10 cellular contexts compared by ENCODE assay signal in the genomic region with DNA sequence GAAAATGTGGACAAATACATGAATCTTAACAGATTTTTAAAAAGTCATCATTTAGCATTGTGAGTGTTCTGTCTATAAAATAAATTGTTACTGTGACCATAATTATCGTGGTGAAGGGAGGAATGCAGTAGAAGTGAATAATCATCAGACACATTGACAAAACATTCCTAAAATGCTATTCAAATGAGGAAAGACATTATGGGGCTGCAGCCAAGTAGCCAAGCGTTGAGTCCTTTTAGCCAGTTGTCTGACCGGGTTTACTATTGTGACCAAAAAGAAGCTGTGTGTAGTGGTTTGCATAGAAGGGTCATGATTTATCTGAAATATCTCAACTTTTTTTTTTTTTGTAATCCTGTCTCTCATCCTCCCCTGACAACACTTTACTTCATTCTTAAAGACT. TPM values are rescaled to one million over a fixed set of nuclear protein-coding genes. Genes with fewer than 3 reads are reported as not detected.
DNase-seq lines count a peak whose midpoint lies in the region; ATAC-seq and TF ChIP-seq lines count a peak whose summit lies in the region.
"Had no signal": no experiment of that assay in that cellular context is flagged by ENCODE, and none has a peak within 500 bp of the region (broad histone marks: within the 10 kb centered on the region; RNA-seq: fewer than 3 reads in every experiment).

No MANE protein-coding gene starts in this region.

- TF ChIP-seq CTCF in SK-N-SH (IDR thresholded peaks at IDR 0.05) (no peak), foreskin keratinocyte (conservative IDR thresholded peaks at IDR 0.05) (no peak), osteocyte (IDR thresholded peaks at IDR 0.05) (no peak), GM20000 (IDR thresholded peaks at IDR 0.05; ENCODE audit: extremely low read depth, missing control alignments) (no peak)

- WGBS in SK-N-SH (ENCODE audit: low lambda C conversion rate), result 5% methylated on average over 3 of the region's 3 CpGs

- H3K27ac ChIP-seq in SK-N-SH (ENCODE audit: low read depth in 2 of 2, low read length in 1 of 2) (peak overlapping the region; percentile 17 to 75; a peak in 3 of 4 replicates), foreskin keratinocyte (no peak overlapping the region)

- H3K9me3 Mint-ChIP-seq in osteocyte (ENCODE audit: unreplicated experiment), result peaks cover 5% of the 10 kb centered on the region

- H3K9me2 ChIP-seq in SK-N-SH, result no peaks in the 10 kb centered on the region

- H3K27me3 Mint-ChIP-seq in osteocyte (ENCODE audit: unreplicated experiment), result no peaks in the 10 kb centered on the region

- 0 out of 4 replicates have a peak, but pooled peaks of 1 of the 2 experiments have one; percentile 49 for TF ChIP-seq EP300 in SK-N-SH (IDR thresholded peaks at IDR 0.05; ENCODE audit: borderline replicate concordance in 1 of 2, low read depth in 1 of 2, low read length in 1 of 2)

- no peak overlapping the region for H2AFZ ChIP-seq in SK-N-SH (ENCODE audit: low read depth)

- H3K4me1 Mint-ChIP-seq in osteocyte (ENCODE audit: unreplicated experiment), result peaks cover 27% of the 10 kb centered on the region

- peaks cover 0 to 20% of the 10 kb centered on the region in 2 experiments; a peak in 1 of 4 replicates for H3K4me1 ChIP-seq in SK-N-SH (ENCODE audit: control insufficient read depth in 1 of 2, insufficient read depth in 2 of 2, low read depth in 1 of 2, low read length in 1 of 2)
- peaks cover 11% of the 10 kb centered on the region for H3K4me1 ChIP-seq in foreskin keratinocyte

- POLR2A ChIA-PET in SK-N-SH (lab: Yijun Ruan, JAX), result no interaction called here

- H3K9ac ChIP-seq in SK-N-SH, result peak overlapping the region; percentile 42; the same call in 1 of the 2 replicates

- H3K9me3 ChIP-seq in SK-N-SH, result no peaks in the 10 kb centered on the region

- peak overlapping the region; percentile 15 for H3K4me3 Mint-ChIP-seq in osteocyte (ENCODE audit: unreplicated experiment)

- peak overlapping the region; percentile 61 for H3K4me2 ChIP-seq in SK-N-SH

- no peaks in the 10 kb centered on the region for H3K36me3 ChIP-seq in SK-N-SH (replicated peaks in 1 of 2; ENCODE audit: control insufficient read depth in 1 of 2, insufficient read depth in 2 of 2, low read length in 1 of 2)

- peak overlapping the region; percentile 4 to 30; a peak in 3 of 4 replicates for H3K4me3 ChIP-seq in SK-N-SH (ENCODE audit: low read depth in 2 of 2, low read length in 1 of 2)
- H3K4me3 ChIP-seq: K562 had no signal

- peaks cover 97% of the 10 kb centered on the region for H3K79me2 ChIP-seq in SK-N-SH (ENCODE audit: insufficient read depth)

- H3F3A ChIP-seq in SK-N-SH (replicated peaks; ENCODE audit: insufficient read depth), result peaks cover 25% of the 10 kb centered on the region

- TF ChIP-seq RAD21 in SK-N-SH (IDR thresholded peaks at IDR 0.05; ENCODE audit: low read length), result no peak

- peak overlapping the region; percentile 92 for H3K27ac Mint-ChIP-seq in osteocyte (ENCODE audit: unreplicated experiment)

- peak; percentile 83 for ATAC-seq in foreskin keratinocyte
- no peak for ATAC-seq in HG02884 (IDR thresholded peaks at IDR 0.05; ENCODE audit: unreplicated experiment)
- ATAC-seq: K562 had no signal

- DNase-seq in EL, result peak; percentile 96
- no peak for DNase-seq in SK-N-SH
- peak in 1 of 2 donors; percentile 79 for DNase-seq in foreskin keratinocyte
- no peak for DNase-seq in osteocyte (ENCODE audit: extremely low spot score, unreplicated experiment)
- no peak for DNase-seq in activated T-cell treated with anti-CD3 and anti-CD28 coated beads, Interleukin-2, amount 50 U/mL, for 48 hours
- no peak for DNase-seq in GM20000 (ENCODE audit: low spot score)
- no peak for DNase-seq in NCI-H1436 (lab: John Stamatoyannopoulos, UW)
- DNase-seq: activated effector memory CD4-positive, alpha-beta T cell treated with anti-CD3 and anti-CD28 coated beads, Interleukin-2, amount 50 U/mL, for 16 hours had no signal

- H3K36me3 Mint-ChIP-seq in osteocyte (ENCODE audit: unreplicated experiment), result no peaks in the 10 kb centered on the region

- H4K20me1 ChIP-seq in SK-N-SH (ENCODE audit: insufficient read depth), result peaks cover 21% of the 10 kb centered on the region

- CTCF ChIA-PET in SK-N-SH (lab: Yijun Ruan, JAX), result no interaction called here

- H3K27me3 ChIP-seq in SK-N-SH (ENCODE audit: insufficient read depth) (no peaks in the 10 kb centered on the region), foreskin keratinocyte (no peaks in the 10 kb centered on the region)

TF ChIP-seq in SK-N-SH, 30 proteins besides CTCF, POLR2A, EP300 and RAD21 (continues in another document):
- peak; percentile 60 for TF ChIP-seq JUND (IDR thresholded peaks at IDR 0.05)
- TF ChIP-seq SIN3A (IDR thresholded peaks at IDR 0.05; ENCODE audit: borderline replicate concordance, low read depth, low read length), result no peak
- no peak for TF ChIP-seq ELF1 (IDR thresholded peaks at IDR 0.05)
- TF ChIP-seq, protein P1, sequence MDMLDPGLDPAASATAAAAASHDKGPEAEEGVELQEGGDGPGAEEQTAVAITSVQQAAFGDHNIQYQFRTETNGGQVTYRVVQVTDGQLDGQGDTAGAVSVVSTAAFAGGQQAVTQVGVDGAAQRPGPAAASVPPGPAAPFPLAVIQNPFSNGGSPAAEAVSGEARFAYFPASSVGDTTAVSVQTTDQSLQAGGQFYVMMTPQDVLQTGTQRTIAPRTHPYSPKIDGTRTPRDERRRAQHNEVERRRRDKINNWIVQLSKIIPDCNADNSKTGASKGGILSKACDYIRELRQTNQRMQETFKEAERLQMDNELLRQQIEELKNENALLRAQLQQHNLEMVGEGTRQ (IDR thresholded peaks at IDR 0.05; ENCODE audit: borderline replicate concordance, low read depth, low read length), result no peak
- TF ChIP-seq RXRA (IDR thresholded peaks at IDR 0.05; ENCODE audit: borderline replicate concordance, low read depth), result no peak
- no peak for TF ChIP-seq FOXM1 (IDR thresholded peaks at IDR 0.05; ENCODE audit: low read depth)
- TF ChIP-seq, protein P2, sequence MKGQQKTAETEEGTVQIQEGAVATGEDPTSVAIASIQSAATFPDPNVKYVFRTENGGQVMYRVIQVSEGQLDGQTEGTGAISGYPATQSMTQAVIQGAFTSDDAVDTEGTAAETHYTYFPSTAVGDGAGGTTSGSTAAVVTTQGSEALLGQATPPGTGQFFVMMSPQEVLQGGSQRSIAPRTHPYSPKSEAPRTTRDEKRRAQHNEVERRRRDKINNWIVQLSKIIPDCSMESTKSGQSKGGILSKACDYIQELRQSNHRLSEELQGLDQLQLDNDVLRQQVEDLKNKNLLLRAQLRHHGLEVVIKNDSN (IDR thresholded peaks at IDR 0.05; ENCODE audit: borderline replicate concordance, low read depth), result no peak
- TF ChIP-seq, protein P3, sequence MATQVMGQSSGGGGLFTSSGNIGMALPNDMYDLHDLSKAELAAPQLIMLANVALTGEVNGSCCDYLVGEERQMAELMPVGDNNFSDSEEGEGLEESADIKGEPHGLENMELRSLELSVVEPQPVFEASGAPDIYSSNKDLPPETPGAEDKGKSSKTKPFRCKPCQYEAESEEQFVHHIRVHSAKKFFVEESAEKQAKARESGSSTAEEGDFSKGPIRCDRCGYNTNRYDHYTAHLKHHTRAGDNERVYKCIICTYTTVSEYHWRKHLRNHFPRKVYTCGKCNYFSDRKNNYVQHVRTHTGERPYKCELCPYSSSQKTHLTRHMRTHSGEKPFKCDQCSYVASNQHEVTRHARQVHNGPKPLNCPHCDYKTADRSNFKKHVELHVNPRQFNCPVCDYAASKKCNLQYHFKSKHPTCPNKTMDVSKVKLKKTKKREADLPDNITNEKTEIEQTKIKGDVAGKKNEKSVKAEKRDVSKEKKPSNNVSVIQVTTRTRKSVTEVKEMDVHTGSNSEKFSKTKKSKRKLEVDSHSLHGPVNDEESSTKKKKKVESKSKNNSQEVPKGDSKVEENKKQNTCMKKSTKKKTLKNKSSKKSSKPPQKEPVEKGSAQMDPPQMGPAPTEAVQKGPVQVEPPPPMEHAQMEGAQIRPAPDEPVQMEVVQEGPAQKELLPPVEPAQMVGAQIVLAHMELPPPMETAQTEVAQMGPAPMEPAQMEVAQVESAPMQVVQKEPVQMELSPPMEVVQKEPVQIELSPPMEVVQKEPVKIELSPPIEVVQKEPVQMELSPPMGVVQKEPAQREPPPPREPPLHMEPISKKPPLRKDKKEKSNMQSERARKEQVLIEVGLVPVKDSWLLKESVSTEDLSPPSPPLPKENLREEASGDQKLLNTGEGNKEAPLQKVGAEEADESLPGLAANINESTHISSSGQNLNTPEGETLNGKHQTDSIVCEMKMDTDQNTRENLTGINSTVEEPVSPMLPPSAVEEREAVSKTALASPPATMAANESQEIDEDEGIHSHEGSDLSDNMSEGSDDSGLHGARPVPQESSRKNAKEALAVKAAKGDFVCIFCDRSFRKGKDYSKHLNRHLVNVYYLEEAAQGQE (IDR thresholded peaks at IDR 0.05; ENCODE audit: low read depth, low read length), result no peak
- no peak for TF ChIP-seq RCOR1 (IDR thresholded peaks at IDR 0.05; ENCODE audit: low read length)
- no peak for TF ChIP-seq POLR2AphosphoS5 (IDR thresholded peaks at IDR 0.05; ENCODE audit: low read depth, low read length)
- TF ChIP-seq TCF12 (IDR thresholded peaks at IDR 0.05), result peak; percentile 65
- TF ChIP-seq RFX5 (IDR thresholded peaks at IDR 0.05; ENCODE audit: low read length), result no peak
- no peak for TF ChIP-seq FOXJ3 (CRISPR knock-in tag; IDR thresholded peaks at IDR 0.05)
- TF ChIP-seq NFIC (IDR thresholded peaks at IDR 0.05; ENCODE audit: borderline replicate concordance), result peak; percentile 58; the same call in 1 of the 2 replicates
- TF ChIP-seq, protein P4, sequence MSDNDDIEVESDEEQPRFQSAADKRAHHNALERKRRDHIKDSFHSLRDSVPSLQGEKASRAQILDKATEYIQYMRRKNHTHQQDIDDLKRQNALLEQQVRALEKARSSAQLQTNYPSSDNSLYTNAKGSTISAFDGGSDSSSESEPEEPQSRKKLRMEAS (IDR thresholded peaks at IDR 0.05; ENCODE audit: low read depth), result 0 out of 2 replicates have a peak, but pooled peaks have one; percentile 16
- peak; percentile 36; the same call in 1 of the 2 replicates for TF ChIP-seq FOSL2 (IDR thresholded peaks at IDR 0.05; ENCODE audit: borderline replicate concordance, low read depth)

RNA-seq across cellular contexts. Expression of a gene that starts 19.5 kb away (rescaled TPM):
- polyA plus RNA-seq in SK-N-SH (2012; rRNA removed) (18.4 and 19.0 TPM in 2 replicates), foreskin keratinocyte (2.9 and 3.7 TPM in 2 replicates)
- 18.1 and 19.6 TPM in 2 replicates for polyA plus RNA-seq in SK-N-SH (2012; cell fraction: cytosol; rRNA removed)
- 33.7 TPM in 2 replicates for polyA plus RNA-seq in SK-N-SH (2012; cell fraction: nucleus; rRNA removed)
- total RNA-seq in foreskin keratinocyte (23.2 and 24.7 TPM in 2 replicates), osteocyte (47.2 and 53.5 TPM in 2 replicates)
